ENCODE assay signal across 1 cellular context in the genomic region with DNA sequence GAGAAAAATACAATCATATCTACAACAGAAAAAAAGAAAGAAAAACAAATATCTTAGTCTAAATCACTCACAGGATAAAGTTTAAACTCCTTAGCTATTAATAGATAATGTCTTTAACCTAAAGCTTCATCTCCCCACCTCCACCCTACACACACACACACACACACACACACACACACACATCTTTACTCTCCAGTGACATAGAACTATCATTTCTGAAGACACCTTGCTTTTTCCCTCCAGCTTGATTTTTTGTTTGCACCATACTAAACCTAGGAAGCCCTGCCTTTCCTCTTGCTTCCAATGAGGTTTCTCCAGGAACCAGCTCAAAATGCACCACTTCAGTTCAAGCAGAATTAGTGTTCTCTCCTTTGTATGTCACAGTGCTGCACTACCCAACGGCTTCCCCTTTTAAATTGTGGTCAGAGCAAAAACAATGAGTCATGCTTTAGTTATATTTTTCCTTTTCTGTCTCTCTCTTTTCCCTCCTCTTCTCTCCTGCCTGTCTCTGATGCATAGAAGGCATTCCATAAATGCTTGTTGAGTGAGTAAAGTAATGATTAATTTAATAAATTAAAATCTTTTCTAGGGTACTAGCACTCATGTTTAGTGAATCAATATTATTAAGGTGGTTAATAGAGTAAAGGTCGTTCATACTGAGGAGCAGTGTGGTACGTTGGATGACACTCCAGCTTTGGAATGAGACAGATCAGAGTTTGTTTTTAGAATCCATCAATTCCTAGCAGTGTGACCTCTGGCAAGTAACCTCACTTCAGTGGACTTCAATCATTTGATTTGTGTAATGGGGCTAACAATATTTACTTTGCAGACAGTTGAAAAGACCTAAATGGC.
TF ChIP-seq lines count a peak whose summit lies in the region.

No MANE protein-coding gene starts in this region.

TF ChIP-seq in IMR-90, 13 proteins besides CTCF, POLR2A, EP300 and RAD21 (continued from another document):
- TF ChIP-seq SMC3 (IDR thresholded peaks at IDR 0.05; ENCODE audit: low read depth, low read length) (no peak), BHLHE40 (IDR thresholded peaks at IDR 0.05; ENCODE audit: low read depth, low read length) (no peak), FOS (IDR thresholded peaks at IDR 0.05; ENCODE audit: low read depth, low read length) (peak; percentile 83), NFE2L2 (IDR thresholded peaks at IDR 0.05; ENCODE audit: low read depth, low read length) (peak; percentile 51)
